9 cellular contexts compared by ENCODE assay signal in the genomic region with DNA sequence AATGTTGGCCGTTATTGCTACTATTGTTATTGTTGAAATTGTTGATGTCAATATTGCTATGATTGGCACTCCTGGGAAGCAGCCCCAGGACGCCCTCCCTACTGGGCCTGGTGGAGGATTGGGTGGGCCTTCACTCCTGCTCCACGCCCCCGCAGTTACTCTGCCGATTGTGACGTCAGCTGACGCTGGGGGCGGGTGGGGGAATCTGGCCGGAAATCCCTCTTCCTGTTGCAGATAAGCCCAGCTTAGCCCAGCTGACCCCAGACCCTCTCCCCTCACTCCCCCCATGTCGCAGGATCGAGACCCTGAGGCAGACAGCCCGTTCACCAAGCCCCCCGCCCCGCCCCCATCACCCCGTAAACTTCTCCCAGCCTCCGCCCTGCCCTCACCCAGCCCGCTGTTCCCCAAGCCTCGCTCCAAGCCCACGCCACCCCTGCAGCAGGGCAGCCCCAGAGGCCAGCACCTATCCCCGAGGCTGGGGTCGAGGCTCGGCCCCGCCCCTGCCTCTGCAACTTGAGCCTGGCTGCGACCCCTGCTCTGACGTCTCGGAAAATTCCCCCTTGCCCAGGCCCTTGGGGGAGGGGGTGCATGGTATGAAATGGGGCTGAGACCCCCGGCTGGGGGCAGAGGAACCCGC. TPM values are rescaled to one million over a fixed set of nuclear protein-coding genes. Genes with fewer than 3 reads are reported as not detected.
DNase-seq lines count a peak whose midpoint lies in the region; TF ChIP-seq lines count a peak whose summit lies in the region.
"Had no signal": no experiment of that assay in that cellular context is flagged by ENCODE, and none has a peak within 500 bp of the region (broad histone marks: within the 10 kb centered on the region; RNA-seq: fewer than 3 reads in every experiment).

A gene with protein sequence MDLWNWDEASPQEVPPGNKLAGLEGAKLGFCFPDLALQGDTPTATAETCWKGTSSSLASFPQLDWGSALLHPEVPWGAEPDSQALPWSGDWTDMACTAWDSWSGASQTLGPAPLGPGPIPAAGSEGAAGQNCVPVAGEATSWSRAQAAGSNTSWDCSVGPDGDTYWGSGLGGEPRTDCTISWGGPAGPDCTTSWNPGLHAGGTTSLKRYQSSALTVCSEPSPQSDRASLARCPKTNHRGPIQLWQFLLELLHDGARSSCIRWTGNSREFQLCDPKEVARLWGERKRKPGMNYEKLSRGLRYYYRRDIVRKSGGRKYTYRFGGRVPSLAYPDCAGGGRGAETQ (plus strand): TSS at position 231 of the 637 bp plus-strand sequence. CDS start 716 bp downstream, outside the sequence.

- no peaks in the 10 kb centered on the region for H3K9me2 ChIP-seq in SU-DHL-6 (replicated peaks; ENCODE audit: insufficient read depth, low read length)

- H3F3A ChIP-seq in SU-DHL-6 (ENCODE audit: insufficient read depth), result peaks cover 27% of the 10 kb centered on the region

- H3K79me2 ChIP-seq in SU-DHL-6 (ENCODE audit: insufficient read depth, low read length), result no peaks in the 10 kb centered on the region

- peaks cover 3% of the 10 kb centered on the region; the same call in 1 of the 2 replicates for H3K36me3 ChIP-seq in ES-I3 (ENCODE audit: insufficient read depth, low read length)
- no peaks in the 10 kb centered on the region for H3K36me3 ChIP-seq in SU-DHL-6 (ENCODE audit: low read length)
- H3K36me3 ChIP-seq in ovary, result no peaks in the 10 kb centered on the region

- peaks cover 16% of the 10 kb centered on the region for H3K4me1 ChIP-seq in ES-I3 (ENCODE audit: insufficient read depth, low read length)
- peaks cover 7% of the 10 kb centered on the region for H3K4me1 ChIP-seq in ovary (ENCODE audit: insufficient read depth)

- TF ChIP-seq EP300 in ovary (IDR thresholded peaks at IDR 0.05), result no peak

- H3K4me3 ChIP-seq in SU-DHL-6 (ENCODE audit: insufficient read depth, low read length, poor library complexity, severe bottlenecking), result no peak within 1 kb of the TSS
- no peak within 1 kb of the TSS for H3K4me3 ChIP-seq in ovary

- no peaks in the 10 kb centered on the region for H4K20me1 ChIP-seq in SU-DHL-6 (ENCODE audit: low read depth, low read length)

- TF ChIP-seq POLR2A in ovary (IDR thresholded peaks at IDR 0.05), result no peak

- DNase-seq in chondrocyte (ENCODE audit: low spot score), result no peak
- peak; percentile 35 to 61 (median 52) for DNase-seq in ovary
- DNase-seq in RPMI8226, result no peak
- DNase-seq in NCI-H2171 treated with DMSO at 0.1 percent for 48 hours (lab: John Stamatoyannopoulos, UW), result no peak
- DNase-seq in NCI-H2029 (lab: John Stamatoyannopoulos, UW), result no peak
- DNase-seq in NCI-H1092 treated with DMSO at 0.1 percent for 48 hours (lab: John Stamatoyannopoulos, UW), result no peak
- DNase-seq: activated CD4-positive, CD25-positive, alpha-beta regulatory T cell treated with anti-CD3 and anti-CD28 coated beads, Interleukin-2, amount 50 U/mL, for 72 hours had no signal

- peak within 1 kb of the TSS; percentile 91 for H3K4me2 ChIP-seq in SU-DHL-6 (ENCODE audit: low read depth, low read length, poor library complexity, severe bottlenecking)

- TF ChIP-seq CTCF in SU-DHL-6 (IDR thresholded peaks at IDR 0.05; ENCODE audit: insufficient read depth, low read length, poor library complexity, severe bottlenecking) (no peak), chondrocyte (IDR thresholded peaks at IDR 0.05) (no peak), ovary (IDR thresholded peaks at IDR 0.05) (no peak)

- no peaks in the 10 kb centered on the region for H3K27me3 Mint-ChIP-seq in chondrocyte (ENCODE audit: low read depth)

- peaks cover 16% of the 10 kb centered on the region for H3K4me1 Mint-ChIP-seq in chondrocyte (ENCODE audit: low read depth)

- peaks cover 6% of the 10 kb centered on the region for H3K36me3 Mint-ChIP-seq in chondrocyte (ENCODE audit: low read depth)

- H3K9ac ChIP-seq in ES-I3 (ENCODE audit: low read depth, low read length) (peak within 1 kb of the TSS; percentile 79; the same call in 1 of the 2 replicates), SU-DHL-6 (ENCODE audit: low read length) (no peak within 1 kb of the TSS)

- no peaks in the 10 kb centered on the region for H3K27me3 ChIP-seq in SU-DHL-6 (ENCODE audit: low read length)
- H3K27me3 ChIP-seq in ovary, result no peaks in the 10 kb centered on the region

- no peaks in the 10 kb centered on the region for H3K9me3 Mint-ChIP-seq in chondrocyte (ENCODE audit: low read depth)

- H3K9me3 ChIP-seq in ES-I3 (ENCODE audit: control insufficient read depth, insufficient read depth, low read length) (no peaks in the 10 kb centered on the region), SU-DHL-6 (ENCODE audit: insufficient read depth, low read length) (no peaks in the 10 kb centered on the region), ovary (no peaks in the 10 kb centered on the region)

- intact Hi-C loops in ovary (cut with DNase I), result no loop called here

- H3K4me3 Mint-ChIP-seq in chondrocyte (ENCODE audit: unreplicated experiment), result peak within 1 kb of the TSS; percentile 42

- H3K27ac ChIP-seq in SU-DHL-6 (ENCODE audit: low read depth, low read length) (no peak within 1 kb of the TSS), ovary (no peak within 1 kb of the TSS)

- 19 to 24% (median 21%) methylated on average over 27 to 28 of the region's 28 CpGs for WGBS in ovary, 3 donors

- no peak within 1 kb of the TSS for H3K27ac Mint-ChIP-seq in chondrocyte (ENCODE audit: unreplicated experiment)

- no peak within 1 kb of the TSS for H2AFZ ChIP-seq in SU-DHL-6 (ENCODE audit: low read depth, low read length, severe bottlenecking)

RNA-seq across cellular contexts. Expression of the gene that starts here (rescaled TPM):
- total RNA-seq in chondrocyte, result 1.5 to 1.7 TPM (median 1.6 TPM) in 3 replicates
- 1 to 10 TPM in 5 of 7 donors, under 1 TPM in 2; 0.79 to 2.5 (median 1.4) TPM for total RNA-seq in ovary
- polyA plus RNA-seq in ovary, result 1 to 10 TPM in 1 of 2 donors, not detected in 1; 1.9 TPM

Comparison
In these comparisons a context has a peak if more than half of its experiments do, and no peak if none do; other contexts are left out.
1. DNase-seq: peak in ovary (5 of 5); none in chondrocyte (single experiment), RPMI8226 (single experiment), NCI-H2171 treated with DMSO at 0.1 percent for 48 hours (single experiment), NCI-H2029 (single experiment) and NCI-H1092 treated with DMSO at 0.1 percent for 48 hours (single experiment).